25 cellular contexts compared by ENCODE assay signal in the genomic region with DNA sequence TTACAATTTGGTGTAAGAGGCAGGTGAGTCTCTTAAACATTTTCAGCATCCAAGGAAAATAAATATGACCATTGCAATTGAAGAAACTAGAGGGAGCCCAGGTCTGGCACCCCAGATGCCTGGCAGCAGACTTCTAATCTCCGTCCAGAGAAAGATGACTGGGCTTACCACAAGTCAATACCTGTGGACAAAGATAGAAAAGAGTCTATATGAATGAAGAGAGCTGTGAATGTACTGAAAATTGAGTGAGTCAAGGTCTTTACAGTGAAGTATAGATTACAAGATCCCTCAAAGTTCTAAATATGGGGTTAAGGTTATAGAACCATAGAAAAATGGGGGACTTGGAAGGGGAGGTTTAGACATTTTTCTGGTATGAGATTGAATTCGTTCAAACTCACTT.
"Had no signal": no experiment of that assay in that cellular context is flagged by ENCODE, and none has a peak within 500 bp of the region (broad histone marks: within the 10 kb centered on the region; RNA-seq: fewer than 3 reads in every experiment).

No MANE protein-coding gene starts in this region.

- H3K36me3 Mint-ChIP-seq: activated CD4-positive, alpha-beta memory T cell treated with anti-CD3 and anti-CD28 coated beads for 36 hours; activated naive CD4-positive, alpha-beta T cell treated with anti-CD3 and anti-CD28 coated beads, Interleukin-2, amount 50 U/mL, for 72 hours had no signal

- DNase-seq: activated CD4-positive, alpha-beta memory T cell treated with anti-CD3 and anti-CD28 coated beads for 36 hours; activated CD4-positive, alpha-beta T cell treated with anti-CD3 and anti-CD28 coated beads, Interleukin-2, amount 10 ng/mL, durations not matched to agents 7 days and 5 days; activated CD8-positive, alpha-beta memory T cell treated with anti-CD3 and anti-CD28 coated beads, Interleukin-2, amount 50 U/mL, for 48 hours; activated gamma-delta T cell treated with Interleukin-2 at 50 U/mL for 16 hours; activated naive CD4-positive, alpha-beta T cell treated with anti-CD3 and anti-CD28 coated beads for 36 hours; activated T-cell treated with anti-CD3 and anti-CD28 coated beads, Interleukin-2, amount 50 U/mL, for 1 hour; adrenal gland; body of pancreas; Kasumi-1; KBM-7; MG63; MV-4-11; NCI-H1092; NCI-H1436 treated with DMSO at 0.1 percent for 48 hours; NCI-H1694 treated with DMSO at 0.1 percent for 48 hours; NCI-H2029; NCI-H345; NCI-H524 treated with DMSO at 0.1 percent for 48 hours; SHP77 treated with DMSO at 0.1 percent for 48 hours; SK-N-SH had no signal

- H3K9me3 Mint-ChIP-seq: activated CD4-positive, alpha-beta memory T cell treated with anti-CD3 and anti-CD28 coated beads for 36 hours; activated CD4-positive, alpha-beta T cell treated with anti-CD3 and anti-CD28 coated beads, Interleukin-2, amount 10 ng/mL, durations not matched to agents 7 days and 5 days; activated naive CD4-positive, alpha-beta T cell treated with anti-CD3 and anti-CD28 coated beads for 36 hours; activated T-helper 2 cell treated with anti-CD3 and anti-CD28 coated beads, Interferon-gamma antibody, Interleukin-2, Interleukin-4, amounts not matched to agents 10 μg/mL and 5 μg/mL and 100 μg/mL, durations not matched to agents 14 hours and 24 hours and 36 hours; T-helper 1 cell treated with Interleukin-12 subunit alpha and Interleukin-12 subunit beta and Interleukin-4 antibody, amounts not matched to agents 30 μg/mL and 1 μg/mL, for 36 hours; T-helper 2 cell treated with Interferon-gamma antibody and Interleukin-4, amounts not matched to agents 5 μg/mL and 100 μg/mL, for 36 hours had no signal

- H3K27me3 Mint-ChIP-seq: activated CD4-positive, alpha-beta memory T cell treated with anti-CD3 and anti-CD28 coated beads for 36 hours; activated CD4-positive, alpha-beta T cell treated with anti-CD3 and anti-CD28 coated beads, Interleukin-2, amount 10 ng/mL, durations not matched to agents 7 days and 5 days had no signal

- ATAC-seq: body of pancreas, Panc1 had no signal

- H3K27ac Mint-ChIP-seq: activated CD4-positive, alpha-beta memory T cell treated with anti-CD3 and anti-CD28 coated beads for 36 hours; activated CD4-positive, alpha-beta T cell treated with anti-CD3 and anti-CD28 coated beads, Interleukin-2, amount 10 ng/mL, durations not matched to agents 7 days and 5 days; activated naive CD4-positive, alpha-beta T cell treated with anti-CD3 and anti-CD28 coated beads for 36 hours; activated T-helper 2 cell treated with anti-CD3 and anti-CD28 coated beads, Interferon-gamma antibody, Interleukin-2, Interleukin-4, amounts not matched to agents 10 μg/mL and 5 μg/mL and 100 μg/mL, durations not matched to agents 14 hours and 24 hours and 36 hours; T-helper 2 cell treated with Interferon-gamma antibody and Interleukin-4, amounts not matched to agents 5 μg/mL and 100 μg/mL, for 36 hours had no signal

- H3K4me3 Mint-ChIP-seq: activated CD4-positive, alpha-beta memory T cell treated with anti-CD3 and anti-CD28 coated beads for 36 hours; activated CD4-positive, alpha-beta T cell treated with anti-CD3 and anti-CD28 coated beads, Interleukin-2, amount 10 ng/mL, durations not matched to agents 7 days and 5 days; activated naive CD4-positive, alpha-beta T cell treated with anti-CD3 and anti-CD28 coated beads for 36 hours; T-helper 1 cell treated with Interleukin-12 subunit alpha and Interleukin-12 subunit beta and Interleukin-4 antibody, amounts not matched to agents 30 μg/mL and 1 μg/mL, for 36 hours; T-helper 2 cell treated with Interferon-gamma antibody and Interleukin-4, amounts not matched to agents 5 μg/mL and 100 μg/mL, for 36 hours had no signal
